ENCODE assay signal across 8 cellular contexts in genomic region chr1:152052606-152053005, GRCh38. TPM values are rescaled to one million over a fixed set of nuclear protein-coding genes. Genes with fewer than 3 reads are reported as not detected.
A peak's percentile ranks its signal among the peaks of the same experiment; 100 is the strongest.
DNase-seq lines count a peak whose midpoint lies in the region; ATAC-seq, FAIRE-seq and TF ChIP-seq lines count a peak whose summit lies in the region.

No MANE protein-coding gene starts in this region.

- no peak overlapping the region for H3K4me3 ChIP-seq in H7 (ENCODE audit: insufficient read depth, low read depth, low read length)
- H3K4me3 ChIP-seq in kidney (ENCODE audit: low read length in 2 of 2) = no peak overlapping the region

- peaks cover 12% of the 10 kb centered on the region for H3K27me3 Mint-ChIP-seq in activated B cell treated with CpG ODN at 0.5 μM for 24 hours

- FAIRE-seq in kidney (lab: Jason Lieb, UNC) = peak; percentile 30

- no peak overlapping the region for H3K27ac ChIP-seq in caudate nucleus (ENCODE audit: low read depth, low read length)
- H3K27ac ChIP-seq in kidney (ENCODE audit: low read depth in 2 of 2, low read length in 2 of 2) = no peak overlapping the region

- no peaks in the 10 kb centered on the region for H3K9me3 ChIP-seq in kidney (ENCODE audit: control insufficient read depth in 1 of 2, low read length in 2 of 2)

- ATAC-seq in activated B cell treated with CpG ODN at 0.5 μM for 24 hours (ENCODE audit: low read depth) (no peak), GM19463 (IDR thresholded peaks at IDR 0.05; ENCODE audit: unreplicated experiment) (no peak)

- peaks cover 12% of the 10 kb centered on the region for H3K4me1 Mint-ChIP-seq in activated B cell treated with CpG ODN at 0.5 μM for 24 hours

- H3K27ac Mint-ChIP-seq in activated B cell treated with CpG ODN at 0.5 μM for 24 hours = no peak overlapping the region

- intact Hi-C loops in activated B cell treated with CpG ODN at 0.5 μM for 24 hours (cut with micrococcal nuclease) (loop anchor here (1.0 to 2.0 kb wide), 4 partner anchors 133 to 406 kb away; no protein-coding TSS in a partner anchor), kidney (cut with DNase I) (loop anchor here (5.0 kb wide), 1 partner anchor 130 kb away; no protein-coding TSS in a partner anchor)

- no peak overlapping the region for H3K4me3 Mint-ChIP-seq in activated B cell treated with CpG ODN at 0.5 μM for 24 hours

- peaks cover 2% of the 10 kb centered on the region; the same call in 1 of the 2 replicates for H3K27me3 ChIP-seq in H7 (ENCODE audit: control insufficient read depth, insufficient read depth, low read length)

- peaks cover 4 to 10% of the 10 kb centered on the region in 2 donors for H3K4me1 ChIP-seq in kidney (ENCODE audit: control insufficient read depth in 1 of 2, insufficient read depth in 1 of 2, low read depth in 1 of 2, low read length in 2 of 2)

- DNase-seq in AG08396 (ENCODE audit: low spot score) (peak; percentile 77), H7 (peak; percentile 84), NCI-H345 (lab: John Stamatoyannopoulos, UW) (peak; percentile 83), activated B cell treated with CpG ODN at 0.5 μM for 24 hours (peak; percentile 69), caudate nucleus (lab: John Stamatoyannopoulos, UW) (peak in 55 of 61 donors; percentile 1 to 81 (median 40)), kidney (peak; percentile 91)
- DNase-seq in stimulated activated CD4-positive, alpha-beta T cell treated with anti-CD3 and anti-CD28 coated beads, Interleukin-1b, Interleukin-23, amount 100 ng/mL, for 48 hours = peak; percentile 82

- CTCF ChIA-PET in activated B cell treated with CpG ODN at 0.5 μM for 24 hours (lab: Charles Lee) = interaction anchor here (0.6 to 5.7 kb wide), 12 partner anchors 9 to 406 kb away, joined by 3 to 66 read pairs (median 4); no protein-coding TSS in a partner anchor

- H3K9me3 Mint-ChIP-seq in activated B cell treated with CpG ODN at 0.5 μM for 24 hours = no peaks in the 10 kb centered on the region

- H3K36me3 Mint-ChIP-seq in activated B cell treated with CpG ODN at 0.5 μM for 24 hours (ENCODE audit: low read depth) = no peaks in the 10 kb centered on the region

- POLR2A ChIA-PET in activated B cell treated with CpG ODN at 0.5 μM for 24 hours (lab: Charles Lee) = interaction anchor here (1.4 kb wide), 1 partner anchor 13 kb away, joined by 3 read pairs; no protein-coding TSS in a partner anchor

- TF ChIP-seq CTCF in activated B cell treated with CpG ODN at 0.5 μM for 24 hours (IDR thresholded peaks at IDR 0.05) (peak; percentile 47), kidney (IDR thresholded peaks at IDR 0.05; ENCODE audit: borderline replicate concordance, extremely low read depth, insufficient read depth) (peak; percentile 96)

- no peaks in the 10 kb centered on the region for H3K36me3 ChIP-seq in H7 (replicated peaks; ENCODE audit: control insufficient read depth, insufficient read depth, low read length)
- H3K36me3 ChIP-seq in kidney (ENCODE audit: control insufficient read depth in 1 of 2, insufficient read depth in 2 of 2, low read length in 2 of 2) = no peaks in the 10 kb centered on the region

- H3K9ac ChIP-seq in kidney (ENCODE audit: low read length in 2 of 2) = no peak overlapping the region

RNA-seq across cellular contexts. Expression of gene S100A11, which starts 15.8 kb away (rescaled TPM):
- 474 and 597 TPM in 2 replicates for total RNA-seq in H7 (2014; rRNA removed; shearing (Covaris generic))
- total RNA-seq in activated B cell treated with CpG ODN at 0.5 μM for 24 hours (65.6 and 71.2 TPM in 2 replicates), kidney (835 TPM)
- 925 TPM for polyA plus RNA-seq in kidney (ENCODE audit: insufficient read depth, low read depth, low replicate concordance)

RNA-seq across cellular contexts. Expression of gene TCHHL1, which starts 36.3 kb away (rescaled TPM):
- total RNA-seq in H7 (2014; rRNA removed; shearing (Covaris generic)) = not detected in 2 replicates
- total RNA-seq in activated B cell treated with CpG ODN at 0.5 μM for 24 hours (not detected in 2 replicates), kidney (not detected)
- not detected for polyA plus RNA-seq in kidney (ENCODE audit: insufficient read depth, low read depth, low replicate concordance)

RNA-seq across cellular contexts. Expression of gene S100A10, which starts 58.9 kb away (rescaled TPM):
- 102 and 116 TPM in 2 replicates for total RNA-seq in H7 (2014; rRNA removed; shearing (Covaris generic))
- total RNA-seq in activated B cell treated with CpG ODN at 0.5 μM for 24 hours (62.7 and 63.6 TPM in 2 replicates), kidney (467 TPM)
- polyA plus RNA-seq in kidney (ENCODE audit: insufficient read depth, low read depth, low replicate concordance) = 500 TPM

Comparison
In these comparisons a context has a peak if more than half of its experiments do, and no peak if none do; other contexts are left out.
1. DNase-seq: peak in every context shown above with its lines; median percentile 91 in kidney; 84 in H7; 83 in NCI-H345; 82 in stimulated activated CD4-positive, alpha-beta T cell treated with anti-CD3 and anti-CD28 coated beads, Interleukin-1b, Interleukin-23, amount 100 ng/mL, for 48 hours; 77 in AG08396; 69 in activated B cell treated with CpG ODN at 0.5 μM for 24 hours; 40 in caudate nucleus.